Comparison of ENCODE assay signal across 8 cellular contexts in genomic region chr3:32664630-32665075, GRCh38. TPM values are rescaled to one million over a fixed set of nuclear protein-coding genes. Genes with fewer than 3 reads are reported as not detected.
DNase-seq lines count a peak whose midpoint lies in the region; ATAC-seq, FAIRE-seq and TF ChIP-seq lines count a peak whose summit lies in the region.
"Not testable (repeated sequence)": the region's sequence is repeated elsewhere in the genome, so short reads cannot be mapped to it uniquely, and the experiment has no call there.

No MANE protein-coding gene starts in this region.

- TF ChIP-seq CTCF in AG09319 (IDR thresholded peaks at IDR 0.05; ENCODE audit: low read depth, low read length) (peak; percentile 31), Loucy (conservative IDR thresholded peaks at IDR 0.05; ENCODE audit: low read length) (peak; percentile 43), OCI-LY3 (IDR thresholded peaks at IDR 0.05; ENCODE audit: low read depth, low read length) (peak; percentile 53)

- intact Hi-C loops in sciatic nerve (cut with DNase I): loop anchor here (10.0 kb wide), 1 partner anchor 160 kb away; the partner anchor contains the start of gene CMTM6

- not testable (repeated sequence) for DNase-seq in AG09319 (ENCODE audit: extremely low read depth, low read depth); sciatic nerve (ENCODE audit: low spot score)
- peak; percentile 32 for DNase-seq in GM18507 (ENCODE audit: extremely low spot score, insufficient read length, low read depth)
- DNase-seq in adipocyte (ENCODE audit: low read depth): peak; percentile 81
- DNase-seq in fibroblast of gingiva (ENCODE audit: low read depth): peak; percentile 27
- DNase-seq in left kidney (ENCODE audit: low read depth, low spot score): peak; percentile 61

- not testable (repeated sequence) for H3K9ac ChIP-seq in Loucy (ENCODE audit: low read depth, low read length, poor library complexity, severe bottlenecking); OCI-LY3 (ENCODE audit: low read length); adipocyte (ENCODE audit: low read length)

- H2AFZ ChIP-seq in Loucy (ENCODE audit: low read length); OCI-LY3 (ENCODE audit: low read depth, low read length): not testable (repeated sequence)

- ATAC-seq in sciatic nerve: peak; percentile 59

- FAIRE-seq in GM18507 (lab: Jason Lieb, UNC): not testable (repeated sequence)

- not testable (repeated sequence) for H3K4me1 ChIP-seq in Loucy (ENCODE audit: insufficient read depth, low read length, poor library complexity, severe bottlenecking); OCI-LY3 (ENCODE audit: low read length); adipocyte (ENCODE audit: control insufficient read depth, insufficient read depth, low read length)

- not testable (repeated sequence) for H3F3A ChIP-seq in Loucy (ENCODE audit: low read depth)

- not testable (repeated sequence) for H3K4me2 ChIP-seq in Loucy (ENCODE audit: low read depth, low read length, poor library complexity, severe bottlenecking); OCI-LY3 (ENCODE audit: low read length)

- not testable (repeated sequence) for H3K4me3 ChIP-seq in Loucy (ENCODE audit: low read length, poor library complexity, severe bottlenecking); OCI-LY3 (ENCODE audit: low read length); adipocyte (ENCODE audit: low read length)

- not testable (repeated sequence) for H3K9me3 ChIP-seq in Loucy (ENCODE audit: insufficient read depth, low read depth, low read length); OCI-LY3 (ENCODE audit: insufficient read depth, low read length); adipocyte (ENCODE audit: control insufficient read depth, low read length)

- not testable (repeated sequence) for H3K36me3 ChIP-seq in Loucy (ENCODE audit: insufficient read depth, low read length); OCI-LY3 (replicated peaks; ENCODE audit: low read depth, low read length); adipocyte (ENCODE audit: control insufficient read depth, insufficient read depth, low read length, severe bottlenecking)

- H3K9me2 ChIP-seq in Loucy (replicated peaks; ENCODE audit: low read depth, low read length): not testable (repeated sequence)

- not testable (repeated sequence) for H4K20me1 ChIP-seq in Loucy (ENCODE audit: insufficient read depth, low read length, poor library complexity, severe bottlenecking); OCI-LY3 (ENCODE audit: insufficient read depth, low read length)

- not testable (repeated sequence) for H3K27ac ChIP-seq in OCI-LY3 (ENCODE audit: low read length)

- not testable (repeated sequence) for H3K27me3 ChIP-seq in Loucy (ENCODE audit: insufficient read depth, low read length, poor library complexity, severe bottlenecking)
- H3K27me3 ChIP-seq in OCI-LY3 (ENCODE audit: low read depth, low read length): peaks cover 20% of the 10 kb centered on the region
- H3K27me3 ChIP-seq in adipocyte (replicated peaks; ENCODE audit: control insufficient read depth, insufficient read depth, low read length): peaks cover 18% of the 10 kb centered on the region

- not testable (repeated sequence) for H3K79me2 ChIP-seq in Loucy (ENCODE audit: insufficient read depth, low read length); OCI-LY3 (ENCODE audit: low read length)

RNA-seq across cellular contexts. Expression of gene CNOT10, which starts 20.3 kb away (rescaled TPM):
- 45.3 TPM for total RNA-seq in sciatic nerve
